ENCODE assay signal across 12 cellular contexts in the genomic region with DNA sequence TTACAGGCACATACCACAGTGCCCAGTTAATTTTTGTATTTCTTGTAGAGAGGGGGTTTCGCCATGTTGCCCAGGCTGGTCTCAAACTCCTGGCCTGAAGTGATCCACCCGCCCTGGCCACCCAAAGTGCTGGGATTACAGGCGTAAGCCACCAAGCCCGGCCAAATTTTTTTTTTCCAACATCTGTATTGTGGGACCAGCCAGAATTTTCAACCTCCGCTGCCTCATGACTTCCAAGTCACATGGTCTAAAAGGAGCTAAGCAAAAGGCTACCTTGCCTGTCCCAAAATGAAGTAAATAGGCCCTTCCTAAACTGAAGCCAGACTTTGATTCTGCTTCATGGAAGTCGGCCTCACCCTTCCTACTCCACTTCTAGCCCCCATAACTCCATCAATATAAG. TPM values are rescaled to one million over a fixed set of nuclear protein-coding genes. Genes with fewer than 3 reads are reported as not detected.
"Had no signal": no experiment of that assay in that cellular context is flagged by ENCODE, and none has a peak within 500 bp of the region (broad histone marks: within the 10 kb centered on the region; RNA-seq: fewer than 3 reads in every experiment).

No MANE protein-coding gene starts in this region.

- H3K27ac ChIP-seq: pancreas, suprapubic skin had no signal

- H3K4me2 ChIP-seq: smooth muscle cell had no signal

- H3K27me3 ChIP-seq: pancreas, suprapubic skin had no signal

- H3K4me3 ChIP-seq: lung, pancreas, smooth muscle cell, suprapubic skin had no signal

- H3K9me3 ChIP-seq: pancreas, suprapubic skin had no signal

- DNase-seq: activated CD8-positive, alpha-beta memory T cell treated with anti-CD3 and anti-CD28 coated beads, Interleukin-2, amount 10 ng/mL, durations not matched to agents 7 days and 5 days; amygdala; effector memory CD4-positive, alpha-beta T cell; nephron progenitor cell; pancreas; retina; SIG-M5 had no signal

RNA-seq across cellular contexts. Expression of gene INCA1, which starts 25.5 kb away (rescaled TPM):
- total RNA-seq: epithelial cell of proximal tubule, mononuclear cell, smooth muscle cell had no signal
